Comparison of ENCODE assay signal across 1 cellular context in the genomic region with DNA sequence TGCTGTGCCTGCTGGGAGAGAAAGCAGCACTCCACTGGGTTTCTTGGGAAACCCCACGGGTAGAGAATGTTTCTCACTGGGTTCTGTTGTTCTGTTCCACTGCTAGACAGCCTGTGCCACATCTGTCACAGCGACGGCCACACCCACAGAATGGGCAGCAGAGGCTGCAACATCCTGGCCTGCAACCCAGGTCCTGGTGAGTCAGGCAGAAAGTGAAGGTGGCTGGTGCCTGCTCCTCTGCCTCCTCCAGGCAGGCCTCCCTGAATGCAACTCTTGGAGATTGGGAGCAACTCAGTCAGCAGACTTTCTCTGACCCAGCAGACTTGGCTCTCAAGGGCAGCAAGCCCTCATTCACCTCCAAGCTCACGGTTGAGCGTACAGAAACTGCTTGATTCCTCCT.
TF ChIP-seq lines count a peak whose summit lies in the region.

No MANE protein-coding gene starts in this region.

TF ChIP-seq in GM12878, 131 proteins besides CTCF, POLR2A, EP300 and RAD21:
- TF ChIP-seq, protein P1, sequence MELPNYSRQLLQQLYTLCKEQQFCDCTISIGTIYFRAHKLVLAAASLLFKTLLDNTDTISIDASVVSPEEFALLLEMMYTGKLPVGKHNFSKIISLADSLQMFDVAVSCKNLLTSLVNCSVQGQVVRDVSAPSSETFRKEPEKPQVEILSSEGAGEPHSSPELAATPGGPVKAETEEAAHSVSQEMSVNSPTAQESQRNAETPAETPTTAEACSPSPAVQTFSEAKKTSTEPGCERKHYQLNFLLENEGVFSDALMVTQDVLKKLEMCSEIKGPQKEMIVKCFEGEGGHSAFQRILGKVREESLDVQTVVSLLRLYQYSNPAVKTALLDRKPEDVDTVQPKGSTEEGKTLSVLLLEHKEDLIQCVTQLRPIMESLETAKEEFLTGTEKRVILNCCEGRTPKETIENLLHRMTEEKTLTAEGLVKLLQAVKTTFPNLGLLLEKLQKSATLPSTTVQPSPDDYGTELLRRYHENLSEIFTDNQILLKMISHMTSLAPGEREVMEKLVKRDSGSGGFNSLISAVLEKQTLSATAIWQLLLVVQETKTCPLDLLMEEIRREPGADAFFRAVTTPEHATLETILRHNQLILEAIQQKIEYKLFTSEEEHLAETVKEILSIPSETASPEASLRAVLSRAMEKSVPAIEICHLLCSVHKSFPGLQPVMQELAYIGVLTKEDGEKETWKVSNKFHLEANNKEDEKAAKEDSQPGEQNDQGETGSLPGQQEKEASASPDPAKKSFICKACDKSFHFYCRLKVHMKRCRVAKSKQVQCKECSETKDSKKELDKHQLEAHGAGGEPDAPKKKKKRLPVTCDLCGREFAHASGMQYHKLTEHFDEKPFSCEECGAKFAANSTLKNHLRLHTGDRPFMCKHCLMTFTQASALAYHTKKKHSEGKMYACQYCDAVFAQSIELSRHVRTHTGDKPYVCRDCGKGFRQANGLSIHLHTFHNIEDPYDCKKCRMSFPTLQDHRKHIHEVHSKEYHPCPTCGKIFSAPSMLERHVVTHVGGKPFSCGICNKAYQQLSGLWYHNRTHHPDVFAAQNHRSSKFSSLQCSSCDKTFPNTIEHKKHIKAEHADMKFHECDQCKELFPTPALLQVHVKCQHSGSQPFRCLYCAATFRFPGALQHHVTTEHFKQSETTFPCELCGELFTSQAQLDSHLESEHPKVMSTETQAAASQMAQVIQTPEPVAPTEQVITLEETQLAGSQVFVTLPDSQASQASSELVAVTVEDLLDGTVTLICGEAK (IDR thresholded peaks at IDR 0.05; ENCODE audit: borderline replicate concordance) = no peak
- TF ChIP-seq BCL11A (IDR thresholded peaks at IDR 0.05; ENCODE audit: low read depth, low read length) = no peak
- no peak for TF ChIP-seq FOXK2 (IDR thresholded peaks at IDR 0.05)
- TF ChIP-seq TCF12 (IDR thresholded peaks at IDR 0.05; ENCODE audit: low read depth, low read length) = no peak
- TF ChIP-seq CREM (IDR thresholded peaks at IDR 0.05; ENCODE audit: low read depth) = no peak
- no peak for TF ChIP-seq IKZF2 (IDR thresholded peaks at IDR 0.05)
- TF ChIP-seq HDAC2 (IDR thresholded peaks at IDR 0.05) = no peak
- TF ChIP-seq MTA2 (IDR thresholded peaks at IDR 0.05; ENCODE audit: low read depth) = no peak
